18 cellular contexts compared by ENCODE assay signal in the genomic region with DNA sequence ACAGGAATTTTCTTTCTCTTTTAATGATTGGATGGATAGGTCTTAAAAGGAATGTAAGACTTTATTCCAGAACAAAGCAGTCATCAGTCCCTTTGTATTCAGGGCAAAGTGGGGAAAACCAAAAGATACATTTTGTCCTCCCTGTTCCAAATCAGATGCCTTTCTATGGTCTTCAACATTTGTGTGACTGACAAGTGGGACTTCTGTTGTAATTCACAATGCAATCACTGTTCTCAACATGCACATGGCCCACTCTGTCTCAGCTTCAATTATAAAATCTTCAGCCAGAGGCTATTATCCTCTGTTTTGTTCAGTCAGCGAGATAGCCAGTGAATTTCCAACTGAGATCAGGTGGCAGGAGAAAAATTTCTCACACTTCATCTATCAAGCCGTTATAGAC.
A peak's percentile ranks its signal among the peaks of the same experiment; 100 is the strongest.
DNase-seq lines count a peak whose midpoint lies in the region; ATAC-seq, FAIRE-seq and TF ChIP-seq lines count a peak whose summit lies in the region.
"Had no signal": no experiment of that assay in that cellular context is flagged by ENCODE, and none has a peak within 500 bp of the region (broad histone marks: within the 10 kb centered on the region; RNA-seq: fewer than 3 reads in every experiment).

No MANE protein-coding gene starts in this region.

- no peak for ATAC-seq in GM21576 (IDR thresholded peaks at IDR 0.05; ENCODE audit: unreplicated experiment)
- ATAC-seq in HG03280 (IDR thresholded peaks at IDR 0.05; ENCODE audit: unreplicated experiment) = no peak
- ATAC-seq: CD8-positive, alpha-beta T cell; natural killer cell; stimulated activated naive CD8-positive, alpha-beta T cell treated with anti-CD3 and anti-CD28 coated beads, Interleukin-15, Interleukin-2, amounts not matched to agents 100 U/mL and 50 U/mL, for 24 hours had no signal

- H3K27ac ChIP-seq in angular gyrus (ENCODE audit: low read depth, low read length) = peak overlapping the region; percentile 96
- H3K27ac ChIP-seq: prostate gland had no signal

- no peak for TF ChIP-seq POLR2A in GM12891 (IDR thresholded peaks at IDR 0.05; ENCODE audit: low read depth, low read length)

- FAIRE-seq in GM12891 (lab: Jason Lieb, UNC) = peak; percentile 16
- FAIRE-seq: small intestine had no signal

- DNase-seq in GM12891 (ENCODE audit: insufficient read length, low spot score) (no peak), inferior parietal cortex (ENCODE audit: extremely low spot score) (peak; percentile 88), putamen (ENCODE audit: low spot score) (peak; percentile 91), AG08395 (ENCODE audit: low spot score) (no peak), activated gamma-delta T cell (lab: John Stamatoyannopoulos, UW) (no peak)
- DNase-seq: activated CD4-positive, alpha-beta memory T cell treated with anti-CD3 and anti-CD28 coated beads, Interleukin-2, amount 10 ng/mL, durations not matched to agents 7 days and 5 days; activated naive CD4-positive, alpha-beta T cell treated with anti-CD3 and anti-CD28 coated beads, Interleukin-2, amount 10 ng/mL, durations not matched to agents 7 days and 5 days; activated T-cell treated with anti-CD3 and anti-CD28 coated beads, Interleukin-2, amount 50 U/mL, for 24 hours; CD8-positive, alpha-beta T cell; natural killer cell; NCI-H187; NCI-H345; small intestine; stimulated activated naive CD8-positive, alpha-beta T cell treated with anti-CD3 and anti-CD28 coated beads, Interleukin-15, Interleukin-2, amounts not matched to agents 100 U/mL and 50 U/mL, for 24 hours had no signal

TF ChIP-seq in GM12891, 5 proteins besides CTCF, POLR2A, EP300 and RAD21:
- no peak for TF ChIP-seq TAF1 (IDR thresholded peaks at IDR 0.05; ENCODE audit: low read depth, low read length)
- TF ChIP-seq PAX5 (IDR thresholded peaks at IDR 0.05; ENCODE audit: insufficient read depth, low read length, severe bottlenecking) = no peak
- TF ChIP-seq POU2F2 (IDR thresholded peaks at IDR 0.05; ENCODE audit: low read depth, low read length) = no peak
TF ChIP-seq in GM12891: peak in this region for 0.

Comparison
In these comparisons a context has a peak if more than half of its experiments do, and no peak if none do; other contexts are left out.
1. DNase-seq: peak in inferior parietal cortex (single experiment) and putamen (single experiment); none in GM12891 (single experiment), AG08395 (single experiment) and activated gamma-delta T cell (single experiment).